In genomic region chr9:133727277-133727875, GRCh38 we compare ENCODE assay signal across 11 cellular contexts. TPM values are rescaled to one million over a fixed set of nuclear protein-coding genes. Genes with fewer than 3 reads are reported as not detected.
DNase-seq lines count a peak whose midpoint lies in the region; ATAC-seq and TF ChIP-seq lines count a peak whose summit lies in the region.
"Had no signal": no experiment of that assay in that cellular context is flagged by ENCODE, and none has a peak within 500 bp of the region (broad histone marks: within the 10 kb centered on the region; RNA-seq: fewer than 3 reads in every experiment).

No MANE protein-coding gene starts in this region.

- TF ChIP-seq CTCF in BE2C (IDR thresholded peaks at IDR 0.05; ENCODE audit: low read depth, low read length) (peak; percentile 17; the same call in 1 of the 2 replicates), GM12865 (IDR thresholded peaks at IDR 0.05; ENCODE audit: insufficient read depth, low read depth, low read length, missing control alignments) (peak; percentile 7)

- no peak overlapping the region for H3K4me3 Mint-ChIP-seq in activated CD4-positive, alpha-beta memory T cell treated with anti-CD3 and anti-CD28 coated beads, Interleukin-2, amount 10 ng/mL, durations not matched to agents 7 days and 5 days

- peaks cover 8% of the 10 kb centered on the region for H3K4me1 Mint-ChIP-seq in activated CD4-positive, alpha-beta memory T cell treated with anti-CD3 and anti-CD28 coated beads, Interleukin-2, amount 10 ng/mL, durations not matched to agents 7 days and 5 days

- DNase-seq in BE2C (peak; percentile 24), GM12865 (ENCODE audit: low read depth) (no peak), mesenteric fat pad (ENCODE audit: low spot score) (peak; percentile 87), ecto neural progenitor cell (ENCODE audit: low spot score) (no peak), AG08396 (ENCODE audit: low spot score) (no peak)
- peak; percentile 15 for DNase-seq in activated CD4-positive, alpha-beta memory T cell treated with anti-CD3 and anti-CD28 coated beads, Interleukin-2, amount 10 ng/mL, durations not matched to agents 7 days and 5 days
- DNase-seq: NCI-H345; stimulated activated CD4-positive, alpha-beta T cell treated with anti-CD3 and anti-CD28 coated beads, Interleukin-4, amount 100 ng/mL, for 1 hour had no signal

- H3K9me3 ChIP-seq in BE2C, result no peaks in the 10 kb centered on the region

- ATAC-seq in GM19397 (IDR thresholded peaks at IDR 0.05; ENCODE audit: unreplicated experiment), result no peak
- ATAC-seq in HG03139 (IDR thresholded peaks at IDR 0.05; ENCODE audit: unreplicated experiment), result no peak

- H3K27me3 ChIP-seq in BE2C, result no peaks in the 10 kb centered on the region

- POLR2A ChIA-PET in activated CD4-positive, alpha-beta memory T cell treated with anti-CD3 and anti-CD28 coated beads, Interleukin-2, amount 10 ng/mL, durations not matched to agents 7 days and 5 days (lab: Charles Lee), result interaction anchor here (0.9 to 1.8 kb wide), 3 partner anchors 26 to 50 kb away, joined by 3 to 5 read pairs (median 3); no protein-coding TSS in a partner anchor

- CTCF ChIA-PET in activated CD4-positive, alpha-beta memory T cell treated with anti-CD3 and anti-CD28 coated beads, Interleukin-2, amount 10 ng/mL, durations not matched to agents 7 days and 5 days (lab: Charles Lee), result interaction anchor here (0.6 to 2.0 kb wide), 7 partner anchors 10 to 268 kb away, joined by 3 to 12 read pairs (median 3); no protein-coding TSS in a partner anchor

- no peak overlapping the region for H3K4me3 ChIP-seq in BE2C (ENCODE audit: low read depth, low read length)
- no peak overlapping the region for H3K4me3 ChIP-seq in GM12865 (ENCODE audit: low read depth, low read length)

- H3K36me3 Mint-ChIP-seq in activated CD4-positive, alpha-beta memory T cell treated with anti-CD3 and anti-CD28 coated beads, Interleukin-2, amount 10 ng/mL, durations not matched to agents 7 days and 5 days (ENCODE audit: low read depth), result no peaks in the 10 kb centered on the region

- H3K27ac Mint-ChIP-seq in activated CD4-positive, alpha-beta memory T cell treated with anti-CD3 and anti-CD28 coated beads, Interleukin-2, amount 10 ng/mL, durations not matched to agents 7 days and 5 days, result no peak overlapping the region

- no peaks in the 10 kb centered on the region for H3K9me3 Mint-ChIP-seq in activated CD4-positive, alpha-beta memory T cell treated with anti-CD3 and anti-CD28 coated beads, Interleukin-2, amount 10 ng/mL, durations not matched to agents 7 days and 5 days

- no peaks in the 10 kb centered on the region for H3K36me3 ChIP-seq in BE2C

- peaks cover 10% of the 10 kb centered on the region for H3K27me3 Mint-ChIP-seq in activated CD4-positive, alpha-beta memory T cell treated with anti-CD3 and anti-CD28 coated beads, Interleukin-2, amount 10 ng/mL, durations not matched to agents 7 days and 5 days

- H3K4me1 ChIP-seq in BE2C, result peaks cover 5% of the 10 kb centered on the region

RNA-seq across cellular contexts. Expression of gene SARDH, which starts 10.8 kb away (rescaled TPM):
- polyA plus RNA-seq in BE2C (2012; ENCODE audit: insufficient read depth, insufficient read length, low read depth), result 6.3 TPM
- under 1 TPM; 0.50 to 0.88 TPM for total RNA-seq in activated CD4-positive, alpha-beta memory T cell treated with anti-CD3 and anti-CD28 coated beads, Interleukin-2, amount 10 ng/mL, durations not matched to agents 7 days and 5 days
- 0.87 TPM for total RNA-seq in mesenteric fat pad
- total RNA-seq: MCF 10A had no signal

Comparison
In these comparisons a context has a peak if more than half of its experiments do, and no peak if none do; other contexts are left out.
1. DNase-seq: peak in BE2C (single experiment), activated CD4-positive, alpha-beta memory T cell treated with anti-CD3 and anti-CD28 coated beads, Interleukin-2, amount 10 ng/mL, durations not matched to agents 7 days and 5 days (single experiment) and mesenteric fat pad (single experiment); none in GM12865 (single experiment), ecto neural progenitor cell (single experiment) and AG08396 (single experiment).